In genomic region chr5:176446884-176447537, GRCh38 we compare ENCODE assay signal across 8 cellular contexts. TPM values are rescaled to one million over a fixed set of nuclear protein-coding genes. Genes with fewer than 3 reads are reported as not detected.
A peak's percentile ranks its signal among the peaks of the same experiment; 100 is the strongest.
DNase-seq lines count a peak whose midpoint lies in the region; ATAC-seq and TF ChIP-seq lines count a peak whose summit lies in the region.

No MANE protein-coding gene starts in this region.

- H3K4me3 Mint-ChIP-seq in stimulated activated memory B cell treated with anti-CD40 and anti-IgM and Interleukin-4, amounts not matched to agents 10 μg/mL and 1 μg/mL and 100 μg/mL, for 72 hours = peak overlapping the region; percentile 81

- intact Hi-C loops in adrenal gland (cut with DNase I) = no loop called here

- no peak for DNase-seq in LNCaP clone FGC (ENCODE audit: low read depth)
- DNase-seq in adrenal gland = peak in 2 of 7 donors; percentile 25 to 46
- DNase-seq in NCI-H2171 treated with DMSO at 0.1 percent for 48 hours (lab: John Stamatoyannopoulos, UW) = no peak
- DNase-seq in NCI-H345 treated with DMSO at 0.1 percent for 48 hours (lab: John Stamatoyannopoulos, UW; ENCODE audit: unreplicated experiment) = no peak
- no peak for DNase-seq in iPS-NIHi7 (ENCODE audit: extremely low spot score)

- no peaks in the 10 kb centered on the region for H3K9me3 Mint-ChIP-seq in stimulated activated memory B cell treated with anti-CD40 and anti-IgM and Interleukin-4, amounts not matched to agents 10 μg/mL and 1 μg/mL and 100 μg/mL, for 72 hours

- peak overlapping the region; percentile 97 for H3K27ac Mint-ChIP-seq in stimulated activated memory B cell treated with anti-CD40 and anti-IgM and Interleukin-4, amounts not matched to agents 10 μg/mL and 1 μg/mL and 100 μg/mL, for 72 hours

- H3K4me1 ChIP-seq in DOHH2 (ENCODE audit: control insufficient read depth, low read length) (peaks cover 19% of the 10 kb centered on the region), adrenal gland (replicated peaks in 1 of 2) (peaks cover 8 to 25% of the 10 kb centered on the region in 2 donors), iPS-18a (ENCODE audit: control insufficient read depth, low read depth, low read length) (peaks cover 10% of the 10 kb centered on the region)

- H3K36me3 Mint-ChIP-seq in stimulated activated memory B cell treated with anti-CD40 and anti-IgM and Interleukin-4, amounts not matched to agents 10 μg/mL and 1 μg/mL and 100 μg/mL, for 72 hours = no peaks in the 10 kb centered on the region

- H3K27ac ChIP-seq in DOHH2 (ENCODE audit: low read depth, low read length) (no peak overlapping the region), adrenal gland (peak overlapping the region; percentile 51 to 97 (median 94)), iPS-18a (ENCODE audit: low read length) (peak overlapping the region; percentile 96)

- TF ChIP-seq CTCF in DOHH2 (IDR thresholded peaks at IDR 0.05; ENCODE audit: low read depth, low read length, poor library complexity, severe bottlenecking) (no peak), LNCaP clone FGC (IDR thresholded peaks at IDR 0.05; ENCODE audit: control insufficient read depth, extremely low read depth, insufficient read depth) (no peak), adrenal gland (IDR thresholded peaks at IDR 0.05) (no peak)

- H3K4me2 ChIP-seq in DOHH2 (ENCODE audit: low read length) = peak overlapping the region; percentile 83

- H3K9me3 ChIP-seq in DOHH2 (ENCODE audit: control insufficient read depth, insufficient read depth, low read length) = no peaks in the 10 kb centered on the region
- no peaks in the 10 kb centered on the region for H3K9me3 ChIP-seq in adrenal gland (replicated peaks in 1 of 3)
- no peaks in the 10 kb centered on the region for H3K9me3 ChIP-seq in iPS-18a (ENCODE audit: control insufficient read depth, low read depth, low read length)

- TF ChIP-seq POLR2A in adrenal gland (IDR thresholded peaks at IDR 0.05) = no peak

- peaks cover 6% of the 10 kb centered on the region for H3K36me3 ChIP-seq in DOHH2 (ENCODE audit: control insufficient read depth, low read length)
- no peaks in the 10 kb centered on the region for H3K36me3 ChIP-seq in adrenal gland (replicated peaks in 1 of 2)
- no peaks in the 10 kb centered on the region for H3K36me3 ChIP-seq in iPS-18a (ENCODE audit: control insufficient read depth, low read depth, low read length)

- ATAC-seq in stimulated activated memory B cell treated with anti-CD40 and anti-IgM and Interleukin-4, amounts not matched to agents 10 μg/mL and 1 μg/mL and 100 μg/mL, for 72 hours = no peak

- WGBS in adrenal gland, 4 donors = 18 to 24% (median 21%) methylated on average over 24 of the region's 24 CpGs

- H3K4me1 Mint-ChIP-seq in stimulated activated memory B cell treated with anti-CD40 and anti-IgM and Interleukin-4, amounts not matched to agents 10 μg/mL and 1 μg/mL and 100 μg/mL, for 72 hours = peaks cover 30% of the 10 kb centered on the region

- peaks cover 39% of the 10 kb centered on the region for H3K79me2 ChIP-seq in DOHH2 (ENCODE audit: control insufficient read depth, low read length)

- H3K9ac ChIP-seq in iPS-18a (ENCODE audit: low read length) = peak overlapping the region; percentile 99

- H3K4me3 ChIP-seq in DOHH2 (ENCODE audit: low read length) = peak overlapping the region; percentile 98
- H3K4me3 ChIP-seq in LNCaP clone FGC (ENCODE audit: low read depth, low read length) = peak overlapping the region; percentile 84
- H3K4me3 ChIP-seq in adrenal gland = peak overlapping the region; percentile 44 to 89 (median 62)
- H3K4me3 ChIP-seq in iPS-18a (ENCODE audit: low read length) = peak overlapping the region; percentile 100

- 0 out of 2 replicates have a peak, but pooled peaks cover 2% of the 10 kb centered on the region for H3F3A ChIP-seq in DOHH2 (ENCODE audit: control insufficient read depth, insufficient read depth)

- peaks cover 4% of the 10 kb centered on the region for H3K27me3 Mint-ChIP-seq in stimulated activated memory B cell treated with anti-CD40 and anti-IgM and Interleukin-4, amounts not matched to agents 10 μg/mL and 1 μg/mL and 100 μg/mL, for 72 hours

- H3K9me2 ChIP-seq in DOHH2 (replicated peaks; ENCODE audit: control insufficient read depth, low read length) = no peaks in the 10 kb centered on the region

- H3K27me3 ChIP-seq in DOHH2 (ENCODE audit: control insufficient read depth, low read length) (peaks cover 12% of the 10 kb centered on the region), adrenal gland (no peaks in the 10 kb centered on the region), iPS-18a (ENCODE audit: control insufficient read depth, insufficient read depth, low read length) (no peaks in the 10 kb centered on the region)

- no peaks in the 10 kb centered on the region for H4K20me1 ChIP-seq in DOHH2 (ENCODE audit: control insufficient read depth, insufficient read depth, low read depth, low read length)

RNA-seq across cellular contexts. Expression of gene FAF2, which starts 1.2 kb away (rescaled TPM):
- 10 to 100 TPM; 29.0 to 61.6 (median 40.6) TPM for total RNA-seq in adrenal gland
- 10 to 100 TPM; 21.2 to 68.2 (median 24.3) TPM for polyA plus RNA-seq in adrenal gland

RNA-seq across cellular contexts. Expression of gene CLTB, which starts 30.7 kb away (rescaled TPM):
- 100 to 1,000 TPM; 129 to 198 (median 158) TPM for total RNA-seq in adrenal gland
- polyA plus RNA-seq in adrenal gland = 100 to 1,000 TPM; 118 to 299 (median 262) TPM

RNA-seq across cellular contexts. Expression of gene HIGD2A, which starts 58.5 kb away (rescaled TPM):
- total RNA-seq in adrenal gland = 100 to 1,000 TPM; 138 to 262 (median 197) TPM
- 100 to 1,000 TPM; 112 to 492 (median 244) TPM for polyA plus RNA-seq in adrenal gland

RNA-seq across cellular contexts. Expression of gene NOP16, which starts 58.6 kb away (rescaled TPM):
- total RNA-seq in adrenal gland = 10 to 100 TPM in 4 of 8 donors, 1 to 10 TPM in 4; 6.2 to 53.3 (median 13.8) TPM
- 10 to 100 TPM; 49.5 to 62.1 (median 57.0) TPM for polyA plus RNA-seq in adrenal gland
